18 cellular contexts compared by ENCODE assay signal in genomic region chr15:25175789-25176615, GRCh38.
DNase-seq lines count a peak whose midpoint lies in the region; ATAC-seq and TF ChIP-seq lines count a peak whose summit lies in the region.
"Had no signal": no experiment of that assay in that cellular context is flagged by ENCODE, and none has a peak within 500 bp of the region (broad histone marks: within the 10 kb centered on the region; RNA-seq: fewer than 3 reads in every experiment).

No MANE protein-coding gene starts in this region.

- no peaks in the 10 kb centered on the region for H3K27me3 Mint-ChIP-seq in type B pancreatic cell
- H3K27me3 Mint-ChIP-seq: activated naive CD8-positive, alpha-beta T cell; CD4-positive, alpha-beta T cell; central memory CD8-positive, alpha-beta T cell had no signal

- no peaks in the 10 kb centered on the region for H3K36me3 ChIP-seq in adrenal gland (replicated peaks in 1 of 2)
- H3K36me3 ChIP-seq: tibial nerve had no signal

- intact Hi-C loops in adrenal gland (cut with DNase I) = no loop called here

- H3K9me3 ChIP-seq in adrenal gland (replicated peaks in 1 of 3) = peaks cover 0 to 13% (median 0%) of the 10 kb centered on the region in 3 donors
- H3K9me3 ChIP-seq: A549 had no signal

- no peak for TF ChIP-seq POLR2A in adrenal gland (IDR thresholded peaks at IDR 0.05)

- no peaks in the 10 kb centered on the region for H3K27me3 ChIP-seq in adrenal gland
- H3K27me3 ChIP-seq: tibial nerve had no signal

- no peaks in the 10 kb centered on the region for H3K4me1 Mint-ChIP-seq in type B pancreatic cell (ENCODE audit: unreplicated experiment)
- H3K4me1 Mint-ChIP-seq: central memory CD8-positive, alpha-beta T cell had no signal

- ATAC-seq in left lobe of liver (no peak), HG02938 (IDR thresholded peaks at IDR 0.05; ENCODE audit: unreplicated experiment) (no peak)
- ATAC-seq: A549 had no signal

- no peak overlapping the region for H3K4me3 Mint-ChIP-seq in type B pancreatic cell
- H3K4me3 Mint-ChIP-seq: activated naive CD8-positive, alpha-beta T cell; CD4-positive, alpha-beta T cell; central memory CD8-positive, alpha-beta T cell; T-helper 1 cell treated with Interleukin-12 subunit alpha and Interleukin-12 subunit beta and Interleukin-4 antibody, amounts not matched to agents 30 μg/mL and 1 μg/mL, for 36 hours had no signal

- no peak for TF ChIP-seq CTCF in adrenal gland (IDR thresholded peaks at IDR 0.05)
- no peak for TF ChIP-seq CTCF in type B pancreatic cell (conservative IDR thresholded peaks at IDR 0.05)

- 62 to 77% (median 75%) methylated on average over 3 to 7 of the region's 7 CpGs; no CpG with 5 or more reads in 1 of the 4 donors for WGBS in adrenal gland, 4 donors

- no peaks in the 10 kb centered on the region for H3K36me3 Mint-ChIP-seq in type B pancreatic cell

- H3K4me3 ChIP-seq in adrenal gland = no peak overlapping the region
- H3K4me3 ChIP-seq: A549, tibial nerve had no signal

- no peak overlapping the region for H3K27ac Mint-ChIP-seq in type B pancreatic cell
- H3K27ac Mint-ChIP-seq: activated naive CD8-positive, alpha-beta T cell; CD4-positive, alpha-beta T cell; T-helper 1 cell treated with Interleukin-12 subunit alpha and Interleukin-12 subunit beta and Interleukin-4 antibody, amounts not matched to agents 30 μg/mL and 1 μg/mL, for 36 hours had no signal

- peaks cover 7% of the 10 kb centered on the region for H3K9me3 Mint-ChIP-seq in type B pancreatic cell

- no peaks in the 10 kb centered on the region for H3K4me1 ChIP-seq in adrenal gland (replicated peaks in 1 of 2)
- H3K4me1 ChIP-seq: A549, tibial nerve had no signal

- H3K27ac ChIP-seq in adrenal gland = no peak overlapping the region
- H3K27ac ChIP-seq: A549, epithelial cell of prostate, tibial nerve had no signal

- DNase-seq in activated T-cell treated with anti-CD3 and anti-CD28 coated beads, Interleukin-2, amount 50 U/mL, for 1 hour = peak; percentile 8
- DNase-seq in activated T-cell treated with anti-CD3 and anti-CD28 coated beads for 4 hours (no peak), adrenal gland (peak in 5 of 7 donors; percentile 2 to 9 (median 7)), left lobe of liver (ENCODE audit: low spot score) (peak; percentile 35), type B pancreatic cell (ENCODE audit: extremely low spot score, unreplicated experiment) (peak; percentile 58), dedifferentiated amniotic fluid mesenchymal stem cell (ENCODE audit: extremely low spot score) (no peak)
- DNase-seq in stimulated activated CD4-positive, alpha-beta T cell treated with anti-CD3 and anti-CD28 coated beads, Interleukin-2, amount 100 ng/mL, for 48 hours = no peak
- DNase-seq: NCI-H2029 treated with DMSO at 0.1 percent for 48 hours; NCI-H748 treated with DMSO at 0.1 percent for 48 hours; stimulated activated CD4-positive, alpha-beta T cell treated with anti-CD3 and anti-CD28 coated beads, Interleukin-1b, Interleukin-23, amount 100 ng/mL, for 48 hours had no signal

Comparison
In these comparisons a context has a peak if more than half of its experiments do, and no peak if none do; other contexts are left out.
1. DNase-seq: peak in activated T-cell treated with anti-CD3 and anti-CD28 coated beads, Interleukin-2, amount 50 U/mL, for 1 hour (single experiment), adrenal gland (5 of 7), left lobe of liver (single experiment) and type B pancreatic cell (single experiment); none in activated T-cell treated with anti-CD3 and anti-CD28 coated beads for 4 hours (single experiment), stimulated activated CD4-positive, alpha-beta T cell treated with anti-CD3 and anti-CD28 coated beads, Interleukin-2, amount 100 ng/mL, for 48 hours (0 of 2) and dedifferentiated amniotic fluid mesenchymal stem cell (single experiment).